Comparison of ENCODE assay signal across 9 cellular contexts in genomic region chr5:95285406-95285761, GRCh38.
DNase-seq lines count a peak whose midpoint lies in the region; ATAC-seq and TF ChIP-seq lines count a peak whose summit lies in the region.
"Had no signal": no experiment of that assay in that cellular context is flagged by ENCODE, and none has a peak within 500 bp of the region (broad histone marks: within the 10 kb centered on the region; RNA-seq: fewer than 3 reads in every experiment).

No MANE protein-coding gene starts in this region.

- H3K4me3 Mint-ChIP-seq in stimulated activated effector memory CD8-positive, alpha-beta T cell treated with anti-CD3 and anti-CD28 coated beads, Interleukin-12 subunit alpha, Interleukin-12 subunit beta, amount 100 ng/mL, for 72 hours: peak overlapping the region; percentile 41

- H3K27ac ChIP-seq in VCaP: peak overlapping the region; percentile 91

- DNase-seq in NCI-H510A treated with DMSO at 0.1 percent for 48 hours (lab: John Stamatoyannopoulos, UW) (peak; percentile 24), NCI-H510A (lab: John Stamatoyannopoulos, UW) (no peak), D341Med (ENCODE audit: low spot score) (no peak)
- DNase-seq in stimulated activated effector memory CD8-positive, alpha-beta T cell treated with anti-CD3 and anti-CD28 coated beads, Interleukin-12 subunit alpha, Interleukin-12 subunit beta, amount 100 ng/mL, for 72 hours (ENCODE audit: low spot score in 2 of 2): no peak
- DNase-seq: NCI-H774 had no signal

- H3K4me3 ChIP-seq in iPS-11a (ENCODE audit: low read depth, low read length): peak overlapping the region; percentile 69

- no peaks in the 10 kb centered on the region for H3K36me3 Mint-ChIP-seq in stimulated activated effector memory CD8-positive, alpha-beta T cell treated with anti-CD3 and anti-CD28 coated beads, Interleukin-12 subunit alpha, Interleukin-12 subunit beta, amount 100 ng/mL, for 72 hours

- H3K9me3 Mint-ChIP-seq in stimulated activated effector memory CD8-positive, alpha-beta T cell treated with anti-CD3 and anti-CD28 coated beads, Interleukin-12 subunit alpha, Interleukin-12 subunit beta, amount 100 ng/mL, for 72 hours: peaks cover 2% of the 10 kb centered on the region

- no peaks in the 10 kb centered on the region for H3K4me1 Mint-ChIP-seq in stimulated activated effector memory CD8-positive, alpha-beta T cell treated with anti-CD3 and anti-CD28 coated beads, Interleukin-12 subunit alpha, Interleukin-12 subunit beta, amount 100 ng/mL, for 72 hours

- peak; percentile 39; the same call in 1 of the 2 replicates for TF ChIP-seq CTCF in VCaP (conservative IDR thresholded peaks at IDR 0.05)

- no peak for ATAC-seq in stimulated activated effector memory CD8-positive, alpha-beta T cell treated with anti-CD3 and anti-CD28 coated beads, Interleukin-12 subunit alpha, Interleukin-12 subunit beta, amount 100 ng/mL, for 72 hours
- ATAC-seq in GM19463 (IDR thresholded peaks at IDR 0.05; ENCODE audit: unreplicated experiment) (no peak), GM18870 (IDR thresholded peaks at IDR 0.05; ENCODE audit: unreplicated experiment) (no peak)

- no peak overlapping the region for H3K27ac Mint-ChIP-seq in stimulated activated effector memory CD8-positive, alpha-beta T cell treated with anti-CD3 and anti-CD28 coated beads, Interleukin-12 subunit alpha, Interleukin-12 subunit beta, amount 100 ng/mL, for 72 hours
